ENCODE assay signal across 1 cellular context in genomic region chr1:234621657-234622335, GRCh38.
TF ChIP-seq lines count a peak whose summit lies in the region.

No MANE protein-coding gene starts in this region.

TF ChIP-seq in GM23338, 12 proteins besides CTCF, POLR2A, EP300 and RAD21 (continued from another document):
- no peak for TF ChIP-seq REST (IDR thresholded peaks at IDR 0.05; ENCODE audit: unreplicated experiment)
- no peak for TF ChIP-seq CREB1 (CRISPR knock-in tag; IDR thresholded peaks at IDR 0.05; ENCODE audit: low read depth)
- TF ChIP-seq JUNB (IDR thresholded peaks at IDR 0.05; ENCODE audit: unreplicated experiment): no peak
- no peak for TF ChIP-seq STAT1 (IDR thresholded peaks at IDR 0.05; ENCODE audit: unreplicated experiment)
